ENCODE assay signal across 8 cellular contexts in genomic region chr11:117807482-117808272, GRCh38. TPM values are rescaled to one million over a fixed set of nuclear protein-coding genes. Genes with fewer than 3 reads are reported as not detected.
DNase-seq lines count a peak whose midpoint lies in the region; ATAC-seq and TF ChIP-seq lines count a peak whose summit lies in the region.

No MANE protein-coding gene starts in this region.

- ATAC-seq in RWPE2 (ENCODE audit: low read depth) (peak; percentile 59), foreskin keratinocyte (peak; percentile 41), omental fat pad (ENCODE audit: low FRiP score) (peak; percentile 28), upper lobe of left lung (ENCODE audit: low FRiP score in 2 of 2) (peak; percentile 76 to 81), HG02678 (IDR thresholded peaks at IDR 0.05; ENCODE audit: unreplicated experiment) (no peak)

- H3K4me3 ChIP-seq in HL-60 (replicated peaks; ENCODE audit: insufficient read depth, low read length) (no peak overlapping the region), RWPE2 (ENCODE audit: severe bottlenecking) (no peak overlapping the region), upper lobe of left lung (no peak overlapping the region)

- H3K4me1 ChIP-seq in RWPE2 (ENCODE audit: insufficient read depth, poor library complexity, severe bottlenecking) (no peaks in the 10 kb centered on the region), foreskin keratinocyte (no peaks in the 10 kb centered on the region), upper lobe of left lung (peaks cover 5 to 11% (median 9%) of the 10 kb centered on the region in 4 donors)

- in situ Hi-C loops in Caki2 (cut with HindIII; ENCODE audit: low pct_unique_long_range_greater_than_20kb, low sequenced_read_pairs): loop anchor here (10.0 kb wide), 1 partner anchor 383 kb away; no protein-coding TSS in a partner anchor

- no peak overlapping the region for H3K27ac ChIP-seq in HL-60 (replicated peaks)
- H3K27ac ChIP-seq in RWPE2 (ENCODE audit: poor library complexity, severe bottlenecking): no peak overlapping the region
- H3K27ac ChIP-seq in foreskin keratinocyte: no peak overlapping the region
- H3K27ac ChIP-seq in upper lobe of left lung: no peak overlapping the region

- DNase-seq in Caki2 (ENCODE audit: low read depth): peak; percentile 49
- DNase-seq in HL-60 (ENCODE audit: low read depth in 1 of 2, low spot score in 1 of 2): peak in 1 of 2 experiments; percentile 60
- DNase-seq in RWPE2 (ENCODE audit: low spot score): no peak
- DNase-seq in activated effector memory CD4-positive, alpha-beta T cell treated with Interleukin-2 at 50 U/mL for 16 hours: peak; percentile 59
- no peak for DNase-seq in foreskin keratinocyte
- peak; percentile 99 for DNase-seq in omental fat pad (ENCODE audit: low spot score)
- peak in 1 of 2 donors; percentile 73 for DNase-seq in upper lobe of left lung

- H3K36me3 ChIP-seq in RWPE2 (ENCODE audit: low read depth) (no peaks in the 10 kb centered on the region), upper lobe of left lung (no peaks in the 10 kb centered on the region)

- H3K27me3 ChIP-seq in HL-60 (ENCODE audit: insufficient read depth, poor library complexity, severe bottlenecking) (peaks cover 2% of the 10 kb centered on the region), RWPE2 (ENCODE audit: insufficient read depth, poor library complexity, severe bottlenecking) (no peaks in the 10 kb centered on the region), foreskin keratinocyte (peaks cover 19% of the 10 kb centered on the region), upper lobe of left lung (no peaks in the 10 kb centered on the region)

- 56 to 60% methylated on average over 20 of the region's 20 CpGs for WGBS in upper lobe of left lung, 2 donors

- no peak for TF ChIP-seq POLR2A in upper lobe of left lung (IDR thresholded peaks at IDR 0.05)

- H3K9me3 ChIP-seq in RWPE2 (ENCODE audit: severe bottlenecking): no peaks in the 10 kb centered on the region
- no peaks in the 10 kb centered on the region for H3K9me3 ChIP-seq in upper lobe of left lung

- TF ChIP-seq CTCF in HL-60 (IDR thresholded peaks at IDR 0.05; ENCODE audit: insufficient read depth, low read length) (peak; percentile 93), RWPE2 (IDR thresholded peaks at IDR 0.05; ENCODE audit: poor library complexity, severe bottlenecking) (peak; percentile 86), foreskin keratinocyte (conservative IDR thresholded peaks at IDR 0.05) (peak; percentile 85), omental fat pad (IDR thresholded peaks at IDR 0.05) (peak in 2 of 3 donors; percentile 69 to 87), upper lobe of left lung (IDR thresholded peaks at IDR 0.05) (peak; percentile 78 to 92 (median 87))

- no peak for TF ChIP-seq EP300 in upper lobe of left lung (IDR thresholded peaks at IDR 0.05)

RNA-seq across cellular contexts. Expression of gene DSCAML1, which starts 10.7 kb away (rescaled TPM):
- total RNA-seq in Caki2 (2014; rRNA removed; shearing (Covaris generic); ENCODE audit: low replicate concordance): 1.4 and 5.4 TPM in 2 replicates
- total RNA-seq in foreskin keratinocyte (not detected in 2 replicates), omental fat pad (10 to 100 TPM in 1 of 4 donors, 1 to 10 TPM in 2, under 1 TPM in 1; 0.95 to 10.9 (median 3.9) TPM), upper lobe of left lung (1 to 10 TPM in 3 of 6 donors, under 1 TPM in 3; 0.30 to 3.1 (median 1.3) TPM)
- not detected in 2 replicates for polyA plus RNA-seq in foreskin keratinocyte

RNA-seq across cellular contexts. Expression of gene FXYD2, which starts 16.9 kb away (rescaled TPM):
- 427 and 456 TPM in 2 replicates for total RNA-seq in Caki2 (2014; rRNA removed; shearing (Covaris generic); ENCODE audit: low replicate concordance)
- total RNA-seq in foreskin keratinocyte (not detected in 2 replicates), omental fat pad (1 to 10 TPM; 1.1 to 4.3 (median 2.0) TPM), upper lobe of left lung (1 to 10 TPM in 4 of 6 donors, under 1 TPM in 2; 0.15 to 4.5 (median 2.4) TPM)
- polyA plus RNA-seq in foreskin keratinocyte: 0.15 and 0.27 TPM in 2 replicates

Comparison
In these comparisons a context has a peak if more than half of its experiments do, and no peak if none do; other contexts are left out.
1. DNase-seq: peak in Caki2 (single experiment), activated effector memory CD4-positive, alpha-beta T cell treated with Interleukin-2 at 50 U/mL for 16 hours (single experiment) and omental fat pad (single experiment); none in RWPE2 (single experiment) and foreskin keratinocyte (0 of 2).
2. RNA of gene FXYD2, which starts 16.9 kb away (total RNA-seq): 427 to 456 TPM in Caki2; 0.15 to 4.5 TPM in upper lobe of left lung, 1.1 to 4.3 TPM in omental fat pad and not detected in foreskin keratinocyte; every median in the first group is over 10 times any median in the second.
3. Peak in every context shown above with its lines, with median percentiles within 50 percentile points of each other: CTCF ChIP-seq.